Comparison of ENCODE assay signal across 8 cellular contexts in genomic region chr13:80341771-80342271, GRCh38. TPM values are rescaled to one million over a fixed set of nuclear protein-coding genes. Genes with fewer than 3 reads are reported as not detected.
DNase-seq lines count a peak whose midpoint lies in the region; ATAC-seq and TF ChIP-seq lines count a peak whose summit lies in the region.

No MANE protein-coding gene starts in this region.

- H3K79me2 ChIP-seq in MM.1S (ENCODE audit: low read length) = no peaks in the 10 kb centered on the region

- POLR2A ChIA-PET in activated naive CD8-positive, alpha-beta T cell treated with anti-CD3 and anti-CD28 coated beads, Interleukin-2, amount 10 ng/mL, durations not matched to agents 7 days and 5 days (lab: Charles Lee) = no interaction called here

- DNase-seq in DMS153 treated with DMSO at 0.1 percent for 48 hours (lab: John Stamatoyannopoulos, UW; ENCODE audit: unreplicated experiment) = peak; percentile 50
- no peak for DNase-seq in MM.1S
- no peak for DNase-seq in activated naive CD8-positive, alpha-beta T cell treated with anti-CD3 and anti-CD28 coated beads, Interleukin-2, amount 10 ng/mL, durations not matched to agents 7 days and 5 days
- DNase-seq in left ventricle myocardium inferior = peak; percentile 66
- DNase-seq in progenitor cell of endocrine pancreas (ENCODE audit: low spot score, unreplicated experiment) = peak; percentile 37
- no peak for DNase-seq in foreskin melanocyte
- DNase-seq in activated CD4-positive, CD25-positive, alpha-beta regulatory T cell treated with anti-CD3 and anti-CD28 coated beads, Interleukin-2, amount 50 U/mL, for 72 hours = no peak

- H3K27ac ChIP-seq in MM.1S (ENCODE audit: low read length) = no peak overlapping the region
- H3K27ac ChIP-seq in left ventricle myocardium inferior (replicated peaks) = peak overlapping the region; percentile 96

- no peaks in the 10 kb centered on the region for H3K9me2 ChIP-seq in MM.1S (replicated peaks; ENCODE audit: insufficient read depth, low read length)

- H3K27ac Mint-ChIP-seq in activated naive CD8-positive, alpha-beta T cell treated with anti-CD3 and anti-CD28 coated beads, Interleukin-2, amount 10 ng/mL, durations not matched to agents 7 days and 5 days = no peak overlapping the region
- peak overlapping the region; percentile 98 for H3K27ac Mint-ChIP-seq in progenitor cell of endocrine pancreas

- peak overlapping the region; percentile 25 for H3K4me3 Mint-ChIP-seq in activated naive CD8-positive, alpha-beta T cell treated with anti-CD3 and anti-CD28 coated beads, Interleukin-2, amount 10 ng/mL, durations not matched to agents 7 days and 5 days
- H3K4me3 Mint-ChIP-seq in progenitor cell of endocrine pancreas (ENCODE audit: low read depth) = no peak overlapping the region

- peaks cover 7% of the 10 kb centered on the region for H3K4me1 Mint-ChIP-seq in activated naive CD8-positive, alpha-beta T cell treated with anti-CD3 and anti-CD28 coated beads, Interleukin-2, amount 10 ng/mL, durations not matched to agents 7 days and 5 days
- H3K4me1 Mint-ChIP-seq in progenitor cell of endocrine pancreas (ENCODE audit: low read depth) = peaks cover 32% of the 10 kb centered on the region

- no peak for ATAC-seq in activated naive CD8-positive, alpha-beta T cell treated with anti-CD3 and anti-CD28 coated beads, Interleukin-2, amount 10 ng/mL, durations not matched to agents 7 days and 5 days (ENCODE audit: low read depth)
- ATAC-seq in HG03432 (IDR thresholded peaks at IDR 0.05; ENCODE audit: unreplicated experiment) = no peak

- H3K9me3 ChIP-seq in MM.1S (replicated peaks; ENCODE audit: insufficient read depth, low read length) (no peaks in the 10 kb centered on the region), left ventricle myocardium inferior (replicated peaks) (no peaks in the 10 kb centered on the region)

- H2AFZ ChIP-seq in MM.1S (ENCODE audit: low read length) = no peak overlapping the region

- no peaks in the 10 kb centered on the region for H3K36me3 ChIP-seq in MM.1S (replicated peaks; ENCODE audit: insufficient read depth, low read length)
- H3K36me3 ChIP-seq in left ventricle myocardium inferior = peaks cover 9% of the 10 kb centered on the region

- H3K4me2 ChIP-seq in MM.1S (ENCODE audit: low read depth, low read length) = peak overlapping the region; percentile 99

- H3K9me3 Mint-ChIP-seq in activated naive CD8-positive, alpha-beta T cell treated with anti-CD3 and anti-CD28 coated beads, Interleukin-2, amount 10 ng/mL, durations not matched to agents 7 days and 5 days = no peaks in the 10 kb centered on the region
- no peaks in the 10 kb centered on the region for H3K9me3 Mint-ChIP-seq in progenitor cell of endocrine pancreas (ENCODE audit: low read depth)

- TF ChIP-seq CTCF in MM.1S (IDR thresholded peaks at IDR 0.05; ENCODE audit: low read length) = no peak
- no peak for TF ChIP-seq CTCF in left ventricle myocardium inferior (IDR thresholded peaks at IDR 0.05; ENCODE audit: borderline replicate concordance)
- TF ChIP-seq CTCF in progenitor cell of endocrine pancreas (IDR thresholded peaks at IDR 0.05; ENCODE audit: unreplicated experiment) = no peak

- H3K36me3 Mint-ChIP-seq in activated naive CD8-positive, alpha-beta T cell treated with anti-CD3 and anti-CD28 coated beads, Interleukin-2, amount 10 ng/mL, durations not matched to agents 7 days and 5 days = no peaks in the 10 kb centered on the region
- H3K36me3 Mint-ChIP-seq in progenitor cell of endocrine pancreas (ENCODE audit: insufficient read depth) = peaks cover 17% of the 10 kb centered on the region

- peaks cover 5% of the 10 kb centered on the region; the same call in 1 of the 2 replicates for H3F3A ChIP-seq in MM.1S (ENCODE audit: insufficient read depth, low read length)

- H3K9ac ChIP-seq in MM.1S (ENCODE audit: low read length) = no peak overlapping the region

- H3K27me3 ChIP-seq in MM.1S (replicated peaks; ENCODE audit: insufficient read depth, low read length) (peaks cover 5% of the 10 kb centered on the region; the same call in 1 of the 2 replicates), left ventricle myocardium inferior (ENCODE audit: low read depth) (no peaks in the 10 kb centered on the region)

- H3K4me1 ChIP-seq in MM.1S (ENCODE audit: low read length) (no peaks in the 10 kb centered on the region), left ventricle myocardium inferior (peaks cover 77% of the 10 kb centered on the region)

- no peaks in the 10 kb centered on the region for H4K20me1 ChIP-seq in MM.1S (ENCODE audit: insufficient read depth, low read length)

- intact Hi-C loops in left ventricle myocardium inferior (cut with micrococcal nuclease) = no loop called here

- H3K27me3 Mint-ChIP-seq in activated naive CD8-positive, alpha-beta T cell treated with anti-CD3 and anti-CD28 coated beads, Interleukin-2, amount 10 ng/mL, durations not matched to agents 7 days and 5 days = peaks cover 35% of the 10 kb centered on the region
- H3K27me3 Mint-ChIP-seq in progenitor cell of endocrine pancreas = no peaks in the 10 kb centered on the region

- H3K4me3 ChIP-seq in MM.1S (ENCODE audit: low read length) (peak overlapping the region; percentile 75), left ventricle myocardium inferior (peak overlapping the region; percentile 97)

RNA-seq across cellular contexts. Expression of gene SPRY2, which starts 0.9 kb away (rescaled TPM):
- total RNA-seq in activated naive CD8-positive, alpha-beta T cell treated with anti-CD3 and anti-CD28 coated beads, Interleukin-2, amount 10 ng/mL, durations not matched to agents 7 days and 5 days = under 1 TPM; 0.47 to 0.60 TPM
- total RNA-seq in left ventricle myocardium inferior (34.6 TPM), progenitor cell of endocrine pancreas (136 and 145 TPM in 2 replicates)

Comparison
In these comparisons a context has a peak if more than half of its experiments do, and no peak if none do; other contexts are left out.
1. DNase-seq: peak in DMS153 treated with DMSO at 0.1 percent for 48 hours (single experiment), left ventricle myocardium inferior (single experiment) and progenitor cell of endocrine pancreas (single experiment); none in MM.1S (single experiment), activated naive CD8-positive, alpha-beta T cell treated with anti-CD3 and anti-CD28 coated beads, Interleukin-2, amount 10 ng/mL, durations not matched to agents 7 days and 5 days (single experiment), foreskin melanocyte (single experiment) and activated CD4-positive, CD25-positive, alpha-beta regulatory T cell treated with anti-CD3 and anti-CD28 coated beads, Interleukin-2, amount 50 U/mL, for 72 hours (single experiment).
2. RNA of gene SPRY2, which starts 0.9 kb away (total RNA-seq): 136 to 145 TPM in progenitor cell of endocrine pancreas and 34.6 TPM in left ventricle myocardium inferior (single experiment); 0.47 to 0.60 TPM in activated naive CD8-positive, alpha-beta T cell treated with anti-CD3 and anti-CD28 coated beads, Interleukin-2, amount 10 ng/mL, durations not matched to agents 7 days and 5 days; every median in the first group is over 10 times any median in the second.